In genomic region chr3:100532411-100532810, GRCh38 we compare ENCODE assay signal across 23 cellular contexts.
"Had no signal": no experiment of that assay in that cellular context is flagged by ENCODE, and none has a peak within 500 bp of the region (broad histone marks: within the 10 kb centered on the region; RNA-seq: fewer than 3 reads in every experiment).

No MANE protein-coding gene starts in this region.

- H3K4me1 Mint-ChIP-seq: activated naive CD8-positive, alpha-beta T cell treated with anti-CD3 and anti-CD28 coated beads, Interleukin-2, amount 10 ng/mL, durations not matched to agents 7 days and 5 days had no signal

- H3K27me3 Mint-ChIP-seq: activated CD8-positive, alpha-beta T cell treated with anti-CD3 and anti-CD28 coated beads for 36 hours had no signal

- H3K4me3 Mint-ChIP-seq: activated CD8-positive, alpha-beta T cell treated with anti-CD3 and anti-CD28 coated beads for 36 hours; activated naive CD8-positive, alpha-beta T cell treated with anti-CD3 and anti-CD28 coated beads, Interleukin-2, amount 10 ng/mL, durations not matched to agents 7 days and 5 days; T-helper 1 cell treated with Interleukin-12 subunit alpha and Interleukin-12 subunit beta and Interleukin-4 antibody, amounts not matched to agents 30 μg/mL and 1 μg/mL, for 36 hours had no signal

- H3K9me3 Mint-ChIP-seq: activated CD8-positive, alpha-beta T cell treated with anti-CD3 and anti-CD28 coated beads for 36 hours; activated naive CD8-positive, alpha-beta T cell treated with anti-CD3 and anti-CD28 coated beads, Interleukin-2, amount 10 ng/mL, durations not matched to agents 7 days and 5 days; T-helper 1 cell treated with Interleukin-12 subunit alpha and Interleukin-12 subunit beta and Interleukin-4 antibody, amounts not matched to agents 30 μg/mL and 1 μg/mL, for 36 hours had no signal

- H3K36me3 Mint-ChIP-seq: activated naive CD8-positive, alpha-beta T cell treated with anti-CD3 and anti-CD28 coated beads, Interleukin-2, amount 10 ng/mL, durations not matched to agents 7 days and 5 days had no signal

- DNase-seq: activated CD4-positive, alpha-beta T cell treated with anti-CD3 and anti-CD28 coated beads for 4 hours; activated CD8-positive, alpha-beta memory T cell treated with anti-CD3 and anti-CD28 coated beads, Interleukin-2, amount 50 U/mL, for 48 hours; activated CD8-positive, alpha-beta T cell treated with anti-CD3 and anti-CD28 coated beads for 36 hours; activated naive CD4-positive, alpha-beta T cell treated with anti-CD3 and anti-CD28 coated beads, Interleukin-2, amount 50 U/mL, for 16 hours; activated naive CD8-positive, alpha-beta T cell treated with anti-CD3 and anti-CD28 coated beads, Interleukin-2, amount 10 ng/mL, durations not matched to agents 7 days and 5 days; activated T-cell treated with anti-CD3 and anti-CD28 coated beads, Interleukin-2, amount 50 U/mL, for 1 hour; aorta; central memory CD4-positive, alpha-beta T cell; Karpas-422; NCI-H1048; NCI-H1417 treated with DMSO at 0.1 percent for 48 hours; NCI-H1694; NCI-H2029; NCI-H446; NCI-H524; NCI-H774; OCI-M1; RPMI8226 had no signal

- H3K4me3 ChIP-seq: K562 had no signal

- ATAC-seq: activated CD4-positive, CD25-positive, alpha-beta regulatory T cell treated with anti-CD3 and anti-CD28 coated beads, Interleukin-2, amount 50 U/mL, for 24 hours; activated CD8-positive, alpha-beta T cell treated with anti-CD3 and anti-CD28 coated beads for 36 hours; K562; Panc1; Right ventricle myocardium inferior had no signal

- H3K27ac Mint-ChIP-seq: activated CD8-positive, alpha-beta T cell treated with anti-CD3 and anti-CD28 coated beads for 36 hours; activated naive CD8-positive, alpha-beta T cell treated with anti-CD3 and anti-CD28 coated beads, Interleukin-2, amount 10 ng/mL, durations not matched to agents 7 days and 5 days; T-helper 1 cell treated with Interleukin-12 subunit alpha and Interleukin-12 subunit beta and Interleukin-4 antibody, amounts not matched to agents 30 μg/mL and 1 μg/mL, for 36 hours had no signal
